ENCODE assay signal across 1 cellular context in genomic region chr17:76601042-76601441, GRCh38.
A peak's percentile ranks its signal among the peaks of the same experiment; 100 is the strongest.
TF ChIP-seq lines count a peak whose summit lies in the region.

No MANE protein-coding gene starts in this region.

TF ChIP-seq in K562, 482 proteins besides CTCF, POLR2A, EP300 and RAD21 (continued from another document):
- TF ChIP-seq CREB3 (tag; conservative IDR thresholded peaks at IDR 0.05; ENCODE audit: low read depth) (peak; percentile 70; the same call in 1 of the 2 replicates), ZNF232 (CRISPR knock-in tag; IDR thresholded peaks at IDR 0.05) (no peak), ATF7 (IDR thresholded peaks at IDR 0.05) (no peak), HMGXB4 (CRISPR knock-in tag; IDR thresholded peaks at IDR 0.05) (no peak), HNRNPLL (IDR thresholded peaks at IDR 0.05; ENCODE audit: low read depth, low read length, poor library complexity, severe bottlenecking) (no peak), ZMIZ1 (IDR thresholded peaks at IDR 0.05; ENCODE audit: low read depth in 2 of 2, low read length in 2 of 2) (no peak), LARP7 (IDR thresholded peaks at IDR 0.05) (no peak), TRIM28 (IDR thresholded peaks at IDR 0.05) (no peak)
